28 cellular contexts compared by ENCODE assay signal in genomic region chr1:99107680-99108079, GRCh38.
"Had no signal": no experiment of that assay in that cellular context is flagged by ENCODE, and none has a peak within 500 bp of the region (broad histone marks: within the 10 kb centered on the region; RNA-seq: fewer than 3 reads in every experiment).

No MANE protein-coding gene starts in this region.

- H3K27me3 ChIP-seq: neural progenitor cell, ovary, spleen, suprapubic skin, testis, tibial artery, transverse colon, upper lobe of right lung, uterus had no signal

- H3K9ac ChIP-seq: neural progenitor cell, parathyroid adenoma had no signal

- DNase-seq: natural killer cell; occipital lobe; ovary; posterior cingulate gyrus; psoas muscle; right cardiac atrium; spleen; stimulated activated CD4-positive, alpha-beta T cell treated with anti-CD3 and anti-CD28 coated beads, Interleukin-12 subunit alpha, Interleukin-12 subunit beta, amount 100 ng/mL, for 4 hours; stimulated activated CD4-positive, alpha-beta T cell treated with anti-CD3 and anti-CD28 coated beads, Interleukin-1b, Interleukin-23, amount 100 ng/mL, for 48 hours; stimulated activated CD4-positive, alpha-beta T cell treated with anti-CD3 and anti-CD28 coated beads, Interleukin-4, amount 100 ng/mL, for 1 hour; stimulated activated CD4-positive, alpha-beta T cell treated with anti-CD3 and anti-CD28 coated beads, Interleukin-4, amount 100 ng/mL, for 4 hours; stimulated activated CD8-positive, alpha-beta memory T cell treated with anti-CD3 and anti-CD28 coated beads, Interleukin-4, amount 100 ng/mL, for 48 hours; stimulated activated naive CD4-positive, alpha-beta T cell; stimulated activated naive CD8-positive, alpha-beta T cell treated with anti-CD3 and anti-CD28 coated beads, Interleukin-15, amount 100 ng/mL, for 72 hours; stimulated activated naive CD8-positive, alpha-beta T cell treated with anti-CD3 and anti-CD28 coated beads, Interleukin-15, Interleukin-2, amounts not matched to agents 100 U/mL and 50 U/mL, for 24 hours; substantia nigra; testis; tibial artery; transverse colon; upper lobe of right lung; uterus had no signal

- H3K4me1 ChIP-seq: neural progenitor cell, parathyroid adenoma, psoas muscle, spleen, suprapubic skin, testis, tibial artery, transverse colon, upper lobe of right lung, uterus had no signal

- ATAC-seq: natural killer cell; psoas muscle; right cardiac atrium; sciatic nerve; stimulated activated memory B cell treated with anti-CD40 and anti-IgM and Interleukin-4, amounts not matched to agents 10 μg/mL and 1 μg/mL and 100 μg/mL, for 72 hours; stimulated activated naive CD8-positive, alpha-beta T cell treated with anti-CD3 and anti-CD28 coated beads, Interleukin-15, amount 100 ng/mL, for 72 hours; stimulated activated naive CD8-positive, alpha-beta T cell treated with anti-CD3 and anti-CD28 coated beads, Interleukin-15, Interleukin-2, amounts not matched to agents 100 U/mL and 50 U/mL, for 24 hours; upper lobe of right lung had no signal

- H3K4me2 ChIP-seq: neural progenitor cell, smooth muscle cell had no signal

- H3K27ac ChIP-seq: neural progenitor cell, ovary, parathyroid adenoma, psoas muscle, skin epidermis, spleen, suprapubic skin, testis, tibial artery, transverse colon, upper lobe of right lung, uterus had no signal

- H3K79me2 ChIP-seq: parathyroid adenoma had no signal

- H3K4me3 ChIP-seq: neural progenitor cell, ovary, psoas muscle, skin epidermis, smooth muscle cell, spleen, suprapubic skin, testis, tibial artery, transverse colon, upper lobe of right lung, uterus had no signal

- H3K36me3 ChIP-seq: neural progenitor cell, ovary, spleen, suprapubic skin, tibial artery, transverse colon, upper lobe of right lung, uterus had no signal

- H2AFZ ChIP-seq: neural progenitor cell, parathyroid adenoma had no signal

- H3K9me3 ChIP-seq: ovary, psoas muscle, suprapubic skin, testis, tibial artery, transverse colon, upper lobe of right lung, uterus had no signal
